8 cellular contexts compared by ENCODE assay signal in the genomic region with DNA sequence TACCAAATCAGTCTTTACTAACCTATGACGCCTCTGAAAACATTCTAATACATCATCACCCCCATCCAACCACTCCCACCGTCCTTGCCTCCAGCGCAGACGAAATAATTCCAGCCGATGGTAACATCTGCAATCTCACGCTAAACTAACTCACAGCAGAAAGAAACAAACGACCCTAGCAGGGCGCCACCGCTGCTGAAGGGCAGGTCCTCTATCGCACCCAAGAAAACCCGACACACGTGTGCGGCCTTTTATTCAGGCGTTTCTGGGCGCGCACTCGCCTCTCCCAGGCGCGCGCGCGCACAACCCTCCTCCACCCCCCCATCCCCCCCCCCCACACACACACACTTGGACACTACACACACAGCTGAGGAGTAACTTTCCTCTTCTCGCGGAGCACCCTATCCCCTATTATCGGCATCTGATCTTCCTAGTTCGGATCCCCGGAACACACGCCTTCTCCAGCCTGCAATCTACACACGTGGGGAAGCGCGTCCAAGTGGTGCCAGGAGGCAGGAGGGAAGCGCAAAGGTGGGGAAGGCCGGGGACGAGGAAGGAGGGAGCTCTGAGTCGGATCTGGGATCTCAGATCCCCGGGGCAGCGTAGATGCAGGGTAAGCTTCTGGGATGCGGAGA. TPM values are rescaled to one million over a fixed set of nuclear protein-coding genes. Genes with fewer than 3 reads are reported as not detected.
A peak's percentile ranks its signal among the peaks of the same experiment; 100 is the strongest.
DNase-seq lines count a peak whose midpoint lies in the region; ATAC-seq and TF ChIP-seq lines count a peak whose summit lies in the region.

No MANE protein-coding gene starts in this region.

- H3K4me1 Mint-ChIP-seq in T-helper 1 cell treated with Interleukin-12 subunit alpha and Interleukin-12 subunit beta and Interleukin-4 antibody, amounts not matched to agents 30 μg/mL and 1 μg/mL, for 36 hours (ENCODE audit: low read depth) = peaks cover 37% of the 10 kb centered on the region
- peaks cover 12% of the 10 kb centered on the region for H3K4me1 Mint-ChIP-seq in chondrocyte (ENCODE audit: low read depth)

- intact Hi-C loops in left colon (cut with DNase I, micrococcal nuclease) = no loop called here

- H3K27me3 ChIP-seq in GM06990 (replicated peaks; ENCODE audit: control insufficient read depth, insufficient read depth, low read length) = no peaks in the 10 kb centered on the region

- H3K36me3 ChIP-seq in GM06990 (ENCODE audit: control insufficient read depth, insufficient read depth, low read length) = no peaks in the 10 kb centered on the region; the same call in none of the 2 replicates

- no peaks in the 10 kb centered on the region for H3K9me3 Mint-ChIP-seq in T-helper 1 cell treated with Interleukin-12 subunit alpha and Interleukin-12 subunit beta and Interleukin-4 antibody, amounts not matched to agents 30 μg/mL and 1 μg/mL, for 36 hours
- H3K9me3 Mint-ChIP-seq in chondrocyte (ENCODE audit: low read depth) = no peaks in the 10 kb centered on the region

- DNase-seq in GM06990 (ENCODE audit: extremely low read depth, insufficient read length) (peak; percentile 72), LoVo (ENCODE audit: low spot score) (peak; percentile 18), chondrocyte (ENCODE audit: low spot score) (no peak), left colon (peak; percentile 43 to 54)
- peak; percentile 53 for DNase-seq in stimulated activated CD4-positive, alpha-beta T cell treated with anti-CD3 and anti-CD28 coated beads, Interleukin-4, amount 100 ng/mL, for 1 hour

- H3K4me3 Mint-ChIP-seq in T-helper 1 cell treated with Interleukin-12 subunit alpha and Interleukin-12 subunit beta and Interleukin-4 antibody, amounts not matched to agents 30 μg/mL and 1 μg/mL, for 36 hours = peak overlapping the region; percentile 88
- peak overlapping the region; percentile 97 for H3K4me3 Mint-ChIP-seq in chondrocyte (ENCODE audit: unreplicated experiment)

- H3K27ac Mint-ChIP-seq in T-helper 1 cell treated with Interleukin-12 subunit alpha and Interleukin-12 subunit beta and Interleukin-4 antibody, amounts not matched to agents 30 μg/mL and 1 μg/mL, for 36 hours = peak overlapping the region; percentile 56
- peak overlapping the region; percentile 91 for H3K27ac Mint-ChIP-seq in chondrocyte (ENCODE audit: unreplicated experiment)

- peak overlapping the region; percentile 93 for H3K4me3 ChIP-seq in GM06990 (replicated peaks; ENCODE audit: low read depth, low read length)

- TF ChIP-seq CTCF in GM06990 (IDR thresholded peaks at IDR 0.05; ENCODE audit: insufficient read depth, low read length, poor library complexity, severe bottlenecking) (no peak), chondrocyte (IDR thresholded peaks at IDR 0.05) (no peak)

- peaks cover 24% of the 10 kb centered on the region for H3K27me3 Mint-ChIP-seq in T-helper 1 cell treated with Interleukin-12 subunit alpha and Interleukin-12 subunit beta and Interleukin-4 antibody, amounts not matched to agents 30 μg/mL and 1 μg/mL, for 36 hours (ENCODE audit: low read depth)
- H3K27me3 Mint-ChIP-seq in chondrocyte (ENCODE audit: low read depth) = no peaks in the 10 kb centered on the region

- peak; percentile 25 for ATAC-seq in left colon
- no peak for ATAC-seq in HG03045 (IDR thresholded peaks at IDR 0.05; ENCODE audit: unreplicated experiment)
- no peak for ATAC-seq in HG03354 (IDR thresholded peaks at IDR 0.05; ENCODE audit: poor library complexity, severe bottlenecking, unreplicated experiment)

- H3K36me3 Mint-ChIP-seq in T-helper 1 cell treated with Interleukin-12 subunit alpha and Interleukin-12 subunit beta and Interleukin-4 antibody, amounts not matched to agents 30 μg/mL and 1 μg/mL, for 36 hours (ENCODE audit: low read depth) = no peaks in the 10 kb centered on the region
- H3K36me3 Mint-ChIP-seq in chondrocyte (ENCODE audit: low read depth) = no peaks in the 10 kb centered on the region

RNA-seq across cellular contexts. Expression of a gene that starts 1.4 kb away (rescaled TPM):
- total RNA-seq in chondrocyte (2.0 to 3.1 TPM (median 2.1 TPM) in 3 replicates), left colon (10 to 100 TPM in 1 of 2 donors, 1 to 10 TPM in 1; 9.2 to 15.9 TPM)
